19 cellular contexts compared by ENCODE assay signal in genomic region chr5:116651653-116652052, GRCh38.
DNase-seq lines count a peak whose midpoint lies in the region; ATAC-seq and TF ChIP-seq lines count a peak whose summit lies in the region.
"Had no signal": no experiment of that assay in that cellular context is flagged by ENCODE, and none has a peak within 500 bp of the region (broad histone marks: within the 10 kb centered on the region; RNA-seq: fewer than 3 reads in every experiment).

No MANE protein-coding gene starts in this region.

- H3K9me3 Mint-ChIP-seq in GM23338 (no peaks in the 10 kb centered on the region), glutamatergic neuron (ENCODE audit: unreplicated experiment) (no peaks in the 10 kb centered on the region)
- H3K9me3 Mint-ChIP-seq: memory B cell had no signal

- H3F3A ChIP-seq in GM23338 (replicated peaks; ENCODE audit: low read depth) = no peaks in the 10 kb centered on the region

- H3K4me3 Mint-ChIP-seq in GM23338 (peak overlapping the region; percentile 51; the same call in 1 of the 3 replicates), glutamatergic neuron (ENCODE audit: unreplicated experiment) (peak overlapping the region; percentile 40)
- H3K4me3 Mint-ChIP-seq: memory B cell; naive thymus-derived CD4-positive, alpha-beta T cell had no signal

- no peaks in the 10 kb centered on the region for H3K79me2 ChIP-seq in GM23338 (replicated peaks; ENCODE audit: insufficient read depth)

- WGBS in stomach, 5 donors = 63 to 68% (median 66%) methylated on average over 3 of the region's 3 CpGs

- H3K27ac Mint-ChIP-seq in GM23338 = peak overlapping the region; percentile 95
- peak overlapping the region; percentile 45 for H3K27ac Mint-ChIP-seq in glutamatergic neuron (ENCODE audit: unreplicated experiment)
- H3K27ac Mint-ChIP-seq: memory B cell; naive thymus-derived CD4-positive, alpha-beta T cell had no signal

- no peaks in the 10 kb centered on the region for H3K9me3 ChIP-seq in SJCRH30 (replicated peaks)
- no peaks in the 10 kb centered on the region for H3K9me3 ChIP-seq in neuron (ENCODE audit: low read length)
- no peaks in the 10 kb centered on the region for H3K9me3 ChIP-seq in stomach
- H3K9me3 ChIP-seq: vagina had no signal

- H3K36me3 ChIP-seq in GM23338 (ENCODE audit: insufficient read depth) (no peaks in the 10 kb centered on the region), SJCRH30 (no peaks in the 10 kb centered on the region), neuron (ENCODE audit: insufficient read depth, low read length) (no peaks in the 10 kb centered on the region), stomach (no peaks in the 10 kb centered on the region)
- H3K36me3 ChIP-seq: SJSA1, vagina had no signal

- H3K4me2 ChIP-seq in GM23338 = peak overlapping the region; percentile 30

- DNase-seq in GM23338 (ENCODE audit: low spot score) (peak; percentile 16), SJCRH30 (peak; percentile 17 to 47), glutamatergic neuron (no peak), stomach (no peak)
- DNase-seq: activated CD4-positive, alpha-beta T cell treated with anti-CD3 and anti-CD28 coated beads, Interleukin-2, amount 50 U/mL, for 1 hour; HCEC 1CT; naive thymus-derived CD4-positive, alpha-beta T cell; NCI-H1105; stimulated activated CD8-positive, alpha-beta memory T cell treated with anti-CD3 and anti-CD28 coated beads, Interleukin-4, amount 100 ng/mL, for 48 hours; T-helper 2 cell had no signal

- no peak for TF ChIP-seq EP300 in stomach (IDR thresholded peaks at IDR 0.05)

- intact Hi-C loops in stomach (cut with DNase I; ENCODE audit: low total_unique reads) = no loop called here

- no peak for TF ChIP-seq POLR2A in stomach (IDR thresholded peaks at IDR 0.05)

- TF ChIP-seq CTCF in GM23338 (conservative IDR thresholded peaks at IDR 0.05; ENCODE audit: low read depth in 2 of 2) (no peak), glutamatergic neuron (IDR thresholded peaks at IDR 0.05; ENCODE audit: partially characterized antibody, unreplicated experiment) (no peak), stomach (IDR thresholded peaks at IDR 0.05) (no peak)

- H3K27ac ChIP-seq in GM23338 (ENCODE audit: low read depth) = peak overlapping the region; percentile 65
- peak overlapping the region; percentile 95 for H3K27ac ChIP-seq in SJCRH30
- no peak overlapping the region for H3K27ac ChIP-seq in stomach
- H3K27ac ChIP-seq: coronary artery, SJSA1, vagina had no signal

- H3K4me3 ChIP-seq in GM23338 = no peak overlapping the region
- peak overlapping the region; percentile 27 for H3K4me3 ChIP-seq in SJCRH30
- peak overlapping the region; percentile 20 for H3K4me3 ChIP-seq in neuron (ENCODE audit: low read length)
- H3K4me3 ChIP-seq in stomach = no peak overlapping the region
- H3K4me3 ChIP-seq: coronary artery, SJSA1, vagina had no signal

- no peaks in the 10 kb centered on the region for H3K36me3 Mint-ChIP-seq in GM23338 (ENCODE audit: low read depth)
- no peaks in the 10 kb centered on the region for H3K36me3 Mint-ChIP-seq in glutamatergic neuron (ENCODE audit: unreplicated experiment)
- H3K36me3 Mint-ChIP-seq: memory B cell; naive thymus-derived CD4-positive, alpha-beta T cell had no signal

- H3K9me2 ChIP-seq in GM23338 (ENCODE audit: insufficient read depth) = no peaks in the 10 kb centered on the region

- H3K27me3 Mint-ChIP-seq in GM23338 (ENCODE audit: insufficient read depth, low read depth, poor library complexity) (peaks cover 1% of the 10 kb centered on the region), glutamatergic neuron (ENCODE audit: unreplicated experiment) (no peaks in the 10 kb centered on the region)

- peak; percentile 28 for ATAC-seq in GM23338
- no peak for ATAC-seq in HG03196 (IDR thresholded peaks at IDR 0.05; ENCODE audit: unreplicated experiment)
- no peak for ATAC-seq in GM21381 (IDR thresholded peaks at IDR 0.05; ENCODE audit: unreplicated experiment)
- ATAC-seq in HG03442 (IDR thresholded peaks at IDR 0.05; ENCODE audit: unreplicated experiment) = no peak
- ATAC-seq: naive thymus-derived CD4-positive, alpha-beta T cell; Panc1 had no signal

- H4K20me1 ChIP-seq in GM23338 (replicated peaks; ENCODE audit: insufficient read depth) = no peaks in the 10 kb centered on the region

- H3K27me3 ChIP-seq in GM23338 (ENCODE audit: insufficient read depth) (no peaks in the 10 kb centered on the region), SJCRH30 (no peaks in the 10 kb centered on the region), neuron (ENCODE audit: insufficient read depth, low read length) (no peaks in the 10 kb centered on the region), stomach (no peaks in the 10 kb centered on the region)
- H3K27me3 ChIP-seq: SJSA1, vagina had no signal

- H2AFZ ChIP-seq in GM23338 = no peak overlapping the region
- peak overlapping the region; percentile 53 for H2AFZ ChIP-seq in neuron (ENCODE audit: low read depth, low read length)

- H3K4me1 Mint-ChIP-seq in GM23338 (peaks cover 57% of the 10 kb centered on the region), glutamatergic neuron (ENCODE audit: low read depth, unreplicated experiment) (peaks cover 24% of the 10 kb centered on the region)
- H3K4me1 Mint-ChIP-seq: naive thymus-derived CD4-positive, alpha-beta T cell had no signal

- peaks cover 59% of the 10 kb centered on the region for H3K4me1 ChIP-seq in GM23338 (ENCODE audit: insufficient read depth)
- peaks cover 24% of the 10 kb centered on the region for H3K4me1 ChIP-seq in SJCRH30
- peaks cover 31% of the 10 kb centered on the region for H3K4me1 ChIP-seq in neuron (ENCODE audit: insufficient read depth, low read length)
- H3K4me1 ChIP-seq in stomach = no peaks in the 10 kb centered on the region

TF ChIP-seq in GM23338, 12 proteins besides CTCF, POLR2A, EP300 and RAD21 (continues in another document):
- TF ChIP-seq EZH2phosphoT487 (IDR thresholded peaks at IDR 0.05; ENCODE audit: unreplicated experiment) (no peak), ETS1 (IDR thresholded peaks at IDR 0.05) (no peak), ZNF331 (CRISPR knock-in tag; IDR thresholded peaks at IDR 0.05; ENCODE audit: low read depth) (no peak), REST (IDR thresholded peaks at IDR 0.05; ENCODE audit: unreplicated experiment) (no peak), ZNF114 (CRISPR knock-in tag; IDR thresholded peaks at IDR 0.05) (no peak), EZH2 (IDR thresholded peaks at IDR 0.05; ENCODE audit: low read depth, unreplicated experiment) (no peak), JUNB (IDR thresholded peaks at IDR 0.05; ENCODE audit: unreplicated experiment) (no peak)

Comparison
In these comparisons a context has a peak if more than half of its experiments do, and no peak if none do; other contexts are left out.
1. DNase-seq: peak in GM23338 (single experiment) and SJCRH30 (2 of 2); none in glutamatergic neuron (single experiment) and stomach (single experiment).
2. H3K27ac ChIP-seq: peak in GM23338 (single experiment) and SJCRH30 (single experiment); none in stomach (0 of 5).
3. H3K4me3 ChIP-seq: peak in SJCRH30 (single experiment) and neuron (single experiment); none in GM23338 (single experiment) and stomach (0 of 4).